ENCODE assay signal across 12 cellular contexts in genomic region chr4:1794809-1795303, GRCh38. TPM values are rescaled to one million over a fixed set of nuclear protein-coding genes. Genes with fewer than 3 reads are reported as not detected.
A peak's percentile ranks its signal among the peaks of the same experiment; 100 is the strongest.
DNase-seq lines count a peak whose midpoint lies in the region; ATAC-seq and TF ChIP-seq lines count a peak whose summit lies in the region.
"Had no signal": no experiment of that assay in that cellular context is flagged by ENCODE, and none has a peak within 500 bp of the region (broad histone marks: within the 10 kb centered on the region; RNA-seq: fewer than 3 reads in every experiment).

No MANE protein-coding gene starts in this region.

- peaks cover 30% of the 10 kb centered on the region for H3K27me3 ChIP-seq in mucosa of stomach (ENCODE audit: control insufficient read depth, insufficient read depth, low read length)
- H3K27me3 ChIP-seq in foreskin keratinocyte = no peaks in the 10 kb centered on the region

- H3K27ac ChIP-seq in 22Rv1 = peak overlapping the region; percentile 92
- H3K27ac ChIP-seq in HEK293 (ENCODE audit: extremely low read depth, low read depth, low read length) = peak overlapping the region; percentile 53; the same call in 1 of the 2 replicates
- H3K27ac ChIP-seq in foreskin keratinocyte = no peak overlapping the region

- POLR2A ChIA-PET in HEK293 (lab: Yijun Ruan, JAX) = interaction anchor here (0.6 to 4.6 kb wide), 5 partner anchors 17 to 60 kb away, joined by 3 to 25 read pairs (median 5); no protein-coding TSS in a partner anchor

- no peak for DNase-seq in choroid plexus epithelial cell (ENCODE audit: low read depth)
- no peak for DNase-seq in SW 1271 (lab: John Stamatoyannopoulos, UW)
- DNase-seq in NCI-H2227 (lab: John Stamatoyannopoulos, UW; ENCODE audit: unreplicated experiment) = no peak
- no peak for DNase-seq in foreskin keratinocyte
- DNase-seq: activated B cell treated with CpG ODN at 0.5 μM for 24 hours, cerebellar nuclear complex, islet precursor cell, NCI-H1930 had no signal

- ATAC-seq in GM21423 (IDR thresholded peaks at IDR 0.05; ENCODE audit: unreplicated experiment) (no peak), foreskin keratinocyte (no peak)

- CTCF ChIA-PET in HEK293 (lab: Yijun Ruan, JAX) = interaction anchor here (0.6 to 1.9 kb wide), 6 partner anchors 13 to 105 kb away, joined by 3 to 14 read pairs (median 4); no protein-coding TSS in a partner anchor

- H3K4me3 ChIP-seq in HEK293 (ENCODE audit: low read depth, low read length) (peak overlapping the region; percentile 63), choroid plexus epithelial cell (ENCODE audit: low read depth, low read length) (peak overlapping the region; percentile 17), mucosa of stomach (ENCODE audit: low read length) (no peak overlapping the region)

- peaks cover 0 to 31% of the 10 kb centered on the region in 2 experiments; a peak in 1 of 3 replicates for H3K36me3 ChIP-seq in HEK293 (ENCODE audit: control insufficient read depth in 2 of 2, insufficient read depth in 1 of 2, low read length in 2 of 2)
- H3K36me3 ChIP-seq in mucosa of stomach (ENCODE audit: control insufficient read depth, insufficient read depth, low read length) = no peaks in the 10 kb centered on the region

- peak overlapping the region; percentile 50 for H3K9ac ChIP-seq in mucosa of stomach (ENCODE audit: low read length)

- TF ChIP-seq CTCF in 22Rv1 (IDR thresholded peaks at IDR 0.05) = no peak
- TF ChIP-seq CTCF in HEK293 (tag by site-specific recombination; IDR thresholded peaks at IDR 0.05) = no peak
- TF ChIP-seq CTCF in choroid plexus epithelial cell (conservative IDR thresholded peaks at IDR 0.05; ENCODE audit: low read depth, low read length) = no peak
- no peak for TF ChIP-seq CTCF in foreskin keratinocyte (conservative IDR thresholded peaks at IDR 0.05)

- H3K4me1 ChIP-seq in HEK293 (ENCODE audit: control insufficient read depth, insufficient read depth, low read length) (no peaks in the 10 kb centered on the region), mucosa of stomach (ENCODE audit: control insufficient read depth, insufficient read depth, low read length) (peaks cover 16% of the 10 kb centered on the region), foreskin keratinocyte (peaks cover 1% of the 10 kb centered on the region)

- no peaks in the 10 kb centered on the region for H3K9me3 ChIP-seq in HEK293 (ENCODE audit: control insufficient read depth, insufficient read depth, low read depth, low read length)
- H3K9me3 ChIP-seq in mucosa of stomach (ENCODE audit: control insufficient read depth, low read length) = no peaks in the 10 kb centered on the region

TF ChIP-seq in HEK293, 187 proteins besides CTCF, POLR2A, EP300 and RAD21:
- TF ChIP-seq ZBTB48 (tag by site-specific recombination; IDR thresholded peaks at IDR 0.05) (no peak), ZNF558 (tag by site-specific recombination; IDR thresholded peaks at IDR 0.05) (no peak), ZNF324 (tag by site-specific recombination; IDR thresholded peaks at IDR 0.05) (no peak), KLF8 (tag by site-specific recombination; IDR thresholded peaks at IDR 0.05) (0 out of 2 replicates have a peak, but pooled peaks have one; percentile 24), ZBTB21 (tag by site-specific recombination; IDR thresholded peaks at IDR 0.05) (no peak), ZNF785 (tag by site-specific recombination; IDR thresholded peaks at IDR 0.05) (no peak), ZNF555 (tag by site-specific recombination; conservative IDR thresholded peaks at IDR 0.05) (no peak), ZNF169 (tag by site-specific recombination; IDR thresholded peaks at IDR 0.05) (no peak), ATF2 (tag by site-specific recombination; IDR thresholded peaks at IDR 0.05; ENCODE audit: low read depth) (no peak), ZNF398 (tag by site-specific recombination; IDR thresholded peaks at IDR 0.05) (no peak), ZBTB8A (tag by site-specific recombination; IDR thresholded peaks at IDR 0.05) (peak; percentile 42), ZNF600 (tag by site-specific recombination; IDR thresholded peaks at IDR 0.05) (no peak), KLF10 (tag by site-specific recombination; IDR thresholded peaks at IDR 0.05) (0 out of 2 replicates have a peak, but pooled peaks have one; percentile 30), HOXA7 (CRISPR knock-in tag; IDR thresholded peaks at IDR 0.05; ENCODE audit: borderline replicate concordance) (no peak), ZNF423 (tag by site-specific recombination; IDR thresholded peaks at IDR 0.05) (no peak), ZNF548 (tag by site-specific recombination; IDR thresholded peaks at IDR 0.05) (no peak), ZXDB (tag by site-specific recombination; IDR thresholded peaks at IDR 0.05) (no peak), ZNF76 (tag by site-specific recombination; IDR thresholded peaks at IDR 0.05; ENCODE audit: borderline replicate concordance, low read depth) (no peak), ZNF639 (tag by site-specific recombination; IDR thresholded peaks at IDR 0.05) (no peak), ZFP69B (tag by site-specific recombination; IDR thresholded peaks at IDR 0.05) (no peak)
TF ChIP-seq in HEK293: peak in this region for 3.

RNA-seq across cellular contexts. Expression of gene FGFR3, which starts 1.8 kb away (rescaled TPM):
- total RNA-seq in foreskin keratinocyte = 26.1 and 40.6 TPM in 2 replicates
- 11.3 and 22.6 TPM in 2 replicates for polyA plus RNA-seq in foreskin keratinocyte
